ENCODE assay signal across 9 cellular contexts in the genomic region with DNA sequence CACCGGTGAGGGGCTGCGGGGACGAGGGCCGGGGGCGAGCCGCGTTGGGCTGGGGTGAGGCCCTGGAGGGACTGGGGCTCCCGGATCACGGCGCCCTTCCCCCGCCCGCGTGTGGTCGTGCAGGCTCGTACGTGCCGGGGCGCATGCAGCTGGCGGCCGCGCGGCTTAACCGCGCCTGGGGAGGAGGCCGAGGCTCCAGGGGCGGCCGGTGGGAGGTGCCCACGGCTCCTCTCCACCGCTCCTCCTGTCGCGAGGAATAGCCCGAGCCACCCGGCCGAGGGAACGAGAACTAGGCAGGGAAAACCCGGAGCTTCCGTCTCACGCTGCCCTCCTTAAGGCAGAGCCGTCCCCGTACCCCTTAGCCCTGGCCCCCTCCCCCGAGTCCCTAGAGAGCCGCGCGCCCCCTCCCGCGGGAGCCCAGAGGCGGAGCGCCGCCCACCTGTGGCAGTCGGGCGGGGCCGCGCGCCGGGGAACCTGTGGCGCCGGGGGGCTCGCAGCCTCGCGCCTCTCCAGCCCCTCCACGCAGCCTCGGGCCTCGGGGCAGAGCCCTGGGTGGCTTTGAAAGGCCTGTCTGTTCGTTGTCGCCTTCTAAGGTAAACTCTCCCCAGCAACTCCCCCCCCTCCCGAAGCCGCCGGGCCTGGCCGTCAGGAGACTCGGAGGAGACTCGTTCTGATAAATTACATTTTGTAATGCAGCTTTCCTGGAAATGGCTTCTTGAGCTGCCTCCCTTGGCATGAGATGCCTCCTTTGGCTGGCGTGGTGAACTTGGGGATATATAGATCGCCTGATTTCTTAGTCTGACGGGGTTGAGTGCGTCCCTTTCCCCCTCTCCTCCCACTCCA. TPM values are rescaled to one million over a fixed set of nuclear protein-coding genes. Genes with fewer than 3 reads are reported as not detected.
DNase-seq lines count a peak whose midpoint lies in the region; ATAC-seq and TF ChIP-seq lines count a peak whose summit lies in the region.
"Had no signal": no experiment of that assay in that cellular context is flagged by ENCODE, and none has a peak within 500 bp of the region (broad histone marks: within the 10 kb centered on the region; RNA-seq: fewer than 3 reads in every experiment).

No MANE protein-coding gene starts in this region.

- H3K27me3 ChIP-seq in gastroesophageal sphincter (no peaks in the 10 kb centered on the region), neutrophil (peaks cover 73% of the 10 kb centered on the region), uterus (no peaks in the 10 kb centered on the region)

- WGBS in gastroesophageal sphincter (ENCODE audit: low coverage in 1 of 2), 2 donors: 25% methylated on average over 3 of the region's 75 CpGs; no CpG with 5 or more reads in 1 of the 2 donors

- DNase-seq in AG08396 (ENCODE audit: low spot score) (peak; percentile 58), NCI-H526 (lab: John Stamatoyannopoulos, UW) (peak; percentile 36 to 86), uterus (peak; percentile 47)
- DNase-seq in activated T-cell treated with anti-CD3 and anti-CD28 coated beads, Interleukin-2, amount 50 U/mL, for 48 hours: peak; percentile 76 to 83

- no peaks in the 10 kb centered on the region for H3K9me3 ChIP-seq in gastroesophageal sphincter
- H3K9me3 ChIP-seq in neutrophil: no peaks in the 10 kb centered on the region
- no peaks in the 10 kb centered on the region for H3K9me3 ChIP-seq in uterus
- H3K9me3 ChIP-seq: SJSA1 had no signal

- H3K27ac ChIP-seq in gastroesophageal sphincter (peak overlapping the region; percentile 80 to 94 (median 92)), neutrophil (no peak overlapping the region), uterus (peak overlapping the region; percentile 72 to 85)
- H3K27ac ChIP-seq: SJSA1 had no signal

- peak in 1 of 2 donors; percentile 21 for TF ChIP-seq POLR2A in gastroesophageal sphincter (IDR thresholded peaks at IDR 0.05)
- TF ChIP-seq POLR2A in uterus (IDR thresholded peaks at IDR 0.05): peak in 1 of 2 donors; percentile 17

- H3K4me1 ChIP-seq in gastroesophageal sphincter (peaks cover 0 to 48% (median 7%) of the 10 kb centered on the region in 3 donors), neutrophil (ENCODE audit: control insufficient read depth in 1 of 2, insufficient read depth in 1 of 2, low read depth in 1 of 2, low read length in 1 of 2) (peaks cover 11 to 19% of the 10 kb centered on the region in 2 experiments), uterus (no peaks in the 10 kb centered on the region)

- TF ChIP-seq EP300 in gastroesophageal sphincter (IDR thresholded peaks at IDR 0.05): no peak

- intact Hi-C loops in uterus (cut with DNase I; ENCODE audit: low total_unique reads): loop anchor here (1.0 kb wide), 1 partner anchor 63 kb away; no protein-coding TSS in a partner anchor

- peak overlapping the region; percentile 78 to 88 for H3K4me3 ChIP-seq in gastroesophageal sphincter
- H3K4me3 ChIP-seq in neutrophil (ENCODE audit: low read depth in 1 of 2, low read length in 1 of 2): peak overlapping the region; percentile 72 to 87
- H3K4me3 ChIP-seq in uterus: peak overlapping the region; percentile 49 to 72

- ATAC-seq in GM18499 (IDR thresholded peaks at IDR 0.05; ENCODE audit: insufficient read depth, unreplicated experiment) (peak; percentile 21), HG02970 (IDR thresholded peaks at IDR 0.05; ENCODE audit: low FRiP score, unreplicated experiment) (peak; percentile 39), gastroesophageal sphincter (peak; percentile 72)

- H3K36me3 ChIP-seq in gastroesophageal sphincter (no peaks in the 10 kb centered on the region), neutrophil (no peaks in the 10 kb centered on the region), uterus (no peaks in the 10 kb centered on the region)
- H3K36me3 ChIP-seq: SJSA1 had no signal

- TF ChIP-seq CTCF in gastroesophageal sphincter (IDR thresholded peaks at IDR 0.05): peak in 1 of 4 experiments; percentile 14
- no peak for TF ChIP-seq CTCF in neutrophil (IDR thresholded peaks at IDR 0.05)
- no peak for TF ChIP-seq CTCF in uterus (IDR thresholded peaks at IDR 0.05)

RNA-seq across cellular contexts. Expression of gene AK4, which starts 0.8 kb away (rescaled TPM):
- total RNA-seq in gastroesophageal sphincter (10 to 100 TPM; 39.6 to 72.7 (median 60.7) TPM), uterus (10 to 100 TPM in 3 of 4 donors, 1 to 10 TPM in 1; 9.5 to 31.5 (median 18.5) TPM)

Comparison
In these comparisons a context has a peak if more than half of its experiments do, and no peak if none do; other contexts are left out.
1. ATAC-seq: peak in every context shown above with its lines; median percentile 72 in gastroesophageal sphincter; 39 in HG02970; 21 in GM18499.